In genomic region chr11:65488273-65489058, GRCh38 we compare ENCODE assay signal across 9 cellular contexts. TPM values are rescaled to one million over a fixed set of nuclear protein-coding genes. Genes with fewer than 3 reads are reported as not detected.
DNase-seq lines count a peak whose midpoint lies in the region; ATAC-seq and TF ChIP-seq lines count a peak whose summit lies in the region.
"Had no signal": no experiment of that assay in that cellular context is flagged by ENCODE, and none has a peak within 500 bp of the region (broad histone marks: within the 10 kb centered on the region; RNA-seq: fewer than 3 reads in every experiment).

No MANE protein-coding gene starts in this region.

- no peak for TF ChIP-seq CTCF in adrenal gland (IDR thresholded peaks at IDR 0.05)

- no peaks in the 10 kb centered on the region for H3K9me3 ChIP-seq in adrenal gland (replicated peaks in 1 of 3)
- no peaks in the 10 kb centered on the region for H3K9me3 ChIP-seq in iPS-20b (ENCODE audit: insufficient read depth, low read depth, low read length)

- peak overlapping the region; percentile 86 for H3K27ac Mint-ChIP-seq in stimulated activated naive CD8-positive, alpha-beta T cell treated with anti-CD3 and anti-CD28 coated beads, Interleukin-15, Interleukin-2, amounts not matched to agents 100 ng/mL and 50 ng/mL, for 24 hours

- no peaks in the 10 kb centered on the region for H3K36me3 Mint-ChIP-seq in stimulated activated naive CD8-positive, alpha-beta T cell treated with anti-CD3 and anti-CD28 coated beads, Interleukin-15, Interleukin-2, amounts not matched to agents 100 ng/mL and 50 ng/mL, for 24 hours (ENCODE audit: low read depth)
- H3K36me3 Mint-ChIP-seq: CD4-positive, alpha-beta memory T cell had no signal

- peaks cover 75 to 85% of the 10 kb centered on the region in 2 donors for H3K4me1 ChIP-seq in adrenal gland (replicated peaks in 1 of 2)
- peaks cover 63% of the 10 kb centered on the region for H3K4me1 ChIP-seq in iPS-20b (ENCODE audit: insufficient read depth, low read length)

- H3K4me3 ChIP-seq in adrenal gland: peak overlapping the region in 1 of 4 donors; percentile 45
- peak overlapping the region; percentile 57; the same call in 1 of the 2 replicates for H3K4me3 ChIP-seq in iPS-20b (ENCODE audit: low read length)

- H3K27me3 Mint-ChIP-seq in stimulated activated naive CD8-positive, alpha-beta T cell treated with anti-CD3 and anti-CD28 coated beads, Interleukin-15, Interleukin-2, amounts not matched to agents 100 ng/mL and 50 ng/mL, for 24 hours: no peaks in the 10 kb centered on the region

- H3K4me3 Mint-ChIP-seq in stimulated activated naive CD8-positive, alpha-beta T cell treated with anti-CD3 and anti-CD28 coated beads, Interleukin-15, Interleukin-2, amounts not matched to agents 100 ng/mL and 50 ng/mL, for 24 hours: peak overlapping the region; percentile 58

- TF ChIP-seq POLR2A in adrenal gland (IDR thresholded peaks at IDR 0.05): peak in 1 of 2 donors; percentile 61

- H3K36me3 ChIP-seq in adrenal gland (replicated peaks in 1 of 2): no peaks in the 10 kb centered on the region
- H3K36me3 ChIP-seq in iPS-20b (ENCODE audit: insufficient read depth, low read depth, low read length): no peaks in the 10 kb centered on the region

- peak overlapping the region; percentile 84; the same call in 1 of the 2 replicates for H3K9ac ChIP-seq in iPS-20b (ENCODE audit: low read depth, low read length)

- no peak for ATAC-seq in HG02678 (IDR thresholded peaks at IDR 0.05; ENCODE audit: unreplicated experiment)

- H3K4me1 Mint-ChIP-seq in stimulated activated naive CD8-positive, alpha-beta T cell treated with anti-CD3 and anti-CD28 coated beads, Interleukin-15, Interleukin-2, amounts not matched to agents 100 ng/mL and 50 ng/mL, for 24 hours (ENCODE audit: low read depth): peaks cover 75% of the 10 kb centered on the region

- no peaks in the 10 kb centered on the region for H3K9me3 Mint-ChIP-seq in stimulated activated naive CD8-positive, alpha-beta T cell treated with anti-CD3 and anti-CD28 coated beads, Interleukin-15, Interleukin-2, amounts not matched to agents 100 ng/mL and 50 ng/mL, for 24 hours
- H3K9me3 Mint-ChIP-seq: CD4-positive, alpha-beta memory T cell had no signal

- DNase-seq in NCI-H82 (lab: John Stamatoyannopoulos, UW) (peak; percentile 35), NCI-H82 treated with DMSO at 0.1 percent for 48 hours (lab: John Stamatoyannopoulos, UW; ENCODE audit: unreplicated experiment) (no peak), adrenal gland (peak; percentile 83 to 93 (median 91)), NCI-H2196 treated with DMSO at 0.1 percent for 48 hours (lab: John Stamatoyannopoulos, UW; ENCODE audit: unreplicated experiment) (no peak)
- no peak for DNase-seq in stimulated activated CD4-positive, alpha-beta T cell treated with anti-CD3 and anti-CD28 coated beads, Interleukin-12 subunit alpha, Interleukin-12 subunit beta, amount 100 ng/mL, for 4 hours

- H3K27ac ChIP-seq in adrenal gland (peak overlapping the region; percentile 95 to 100 (median 99)), iPS-20b (ENCODE audit: low read length) (peak overlapping the region; percentile 91)

- intact Hi-C loops in adrenal gland (cut with DNase I): no loop called here

- H3K27me3 ChIP-seq in adrenal gland (no peaks in the 10 kb centered on the region), iPS-20b (ENCODE audit: insufficient read depth, low read length) (no peaks in the 10 kb centered on the region)

- 20 to 39% (median 27%) methylated on average over 10 of the region's 10 CpGs for WGBS in adrenal gland, 4 donors

RNA-seq across cellular contexts. Expression of gene MALAT1, which starts 10.4 kb away (rescaled TPM):
- over 10,000 TPM in 5 of 8 donors, 1,000 to 10,000 TPM in 3; 5,921 to 17,143 (median 10,900) TPM for total RNA-seq in adrenal gland
- polyA plus RNA-seq in adrenal gland: 1,000 to 10,000 TPM in 1 of 3 donors, 100 to 1,000 TPM in 2; 237 to 9,519 (median 973) TPM

RNA-seq across cellular contexts. Expression of gene SCYL1, which starts 36.4 kb away (rescaled TPM):
- total RNA-seq in adrenal gland: 100 to 1,000 TPM; 105 to 240 (median 145) TPM
- 100 to 1,000 TPM in 2 of 3 donors, 10 to 100 TPM in 1; 52.3 to 395 (median 329) TPM for polyA plus RNA-seq in adrenal gland

Comparison
In these comparisons a context has a peak if more than half of its experiments do, and no peak if none do; other contexts are left out.
1. DNase-seq: peak in NCI-H82 (single experiment) and adrenal gland (7 of 7); none in NCI-H82 treated with DMSO at 0.1 percent for 48 hours (single experiment), stimulated activated CD4-positive, alpha-beta T cell treated with anti-CD3 and anti-CD28 coated beads, Interleukin-12 subunit alpha, Interleukin-12 subunit beta, amount 100 ng/mL, for 4 hours (single experiment) and NCI-H2196 treated with DMSO at 0.1 percent for 48 hours (single experiment).